ENCODE assay signal across 9 cellular contexts in the genomic region with DNA sequence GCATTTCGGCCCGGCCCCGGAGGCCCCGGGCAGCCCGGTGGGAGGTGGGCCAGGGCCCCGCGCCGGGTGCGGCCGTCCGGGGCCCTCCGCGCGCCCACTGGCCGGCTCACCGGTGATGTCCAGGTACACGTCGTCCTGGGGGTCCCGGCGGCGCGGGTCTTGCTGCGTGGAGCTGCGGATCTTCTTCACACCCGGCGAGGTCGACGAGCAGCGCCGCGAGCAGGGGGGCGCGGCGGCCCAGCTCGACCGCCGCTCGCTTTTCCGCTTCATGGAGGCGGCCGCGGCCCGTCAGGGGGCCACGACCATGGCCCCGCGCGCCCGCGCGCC. TPM values are rescaled to one million over a fixed set of nuclear protein-coding genes. Genes with fewer than 3 reads are reported as not detected.
DNase-seq lines count a peak whose midpoint lies in the region; ATAC-seq and TF ChIP-seq lines count a peak whose summit lies in the region.
"Had no signal": no experiment of that assay in that cellular context is flagged by ENCODE, and none has a peak within 500 bp of the region (broad histone marks: within the 10 kb centered on the region; RNA-seq: fewer than 3 reads in every experiment).

No MANE protein-coding gene starts in this region.

- intact Hi-C loops in left ventricle myocardium inferior (cut with micrococcal nuclease) (no loop called here), sigmoid colon (cut with DNase I) (loop anchor here (2.0 to 5.0 kb wide), 2 partner anchors 52 to 172 kb away; no protein-coding TSS in a partner anchor)

- H3K36me3 Mint-ChIP-seq in T-helper 17 cell (ENCODE audit: low read depth) (no peaks in the 10 kb centered on the region), glutamatergic neuron (ENCODE audit: unreplicated experiment) (no peaks in the 10 kb centered on the region)
- H3K36me3 Mint-ChIP-seq in effector memory CD8-positive, alpha-beta T cell (ENCODE audit: insufficient read depth): no peaks in the 10 kb centered on the region
- H3K36me3 Mint-ChIP-seq: activated naive CD4-positive, alpha-beta T cell treated with anti-CD3 and anti-CD28 coated beads, Interleukin-2, amount 10 ng/mL, durations not matched to agents 7 days and 5 days had no signal

- TF ChIP-seq POLR2A in sigmoid colon (IDR thresholded peaks at IDR 0.05): no peak

- H3K27ac ChIP-seq in left ventricle myocardium inferior (replicated peaks): peak overlapping the region; percentile 93
- H3K27ac ChIP-seq in sigmoid colon: peak overlapping the region; percentile 75 to 90 (median 82)

- H3K27ac Mint-ChIP-seq in T-helper 17 cell (no peak overlapping the region), glutamatergic neuron (ENCODE audit: unreplicated experiment) (no peak overlapping the region)
- no peak overlapping the region for H3K27ac Mint-ChIP-seq in effector memory CD8-positive, alpha-beta T cell
- H3K27ac Mint-ChIP-seq: activated naive CD4-positive, alpha-beta T cell treated with anti-CD3 and anti-CD28 coated beads, Interleukin-2, amount 10 ng/mL, durations not matched to agents 7 days and 5 days had no signal

- H3K27me3 ChIP-seq in left ventricle myocardium inferior (ENCODE audit: low read depth) (peaks cover 14% of the 10 kb centered on the region), sigmoid colon (no peaks in the 10 kb centered on the region)

- no peaks in the 10 kb centered on the region for H3K9me3 Mint-ChIP-seq in effector memory CD8-positive, alpha-beta T cell
- peaks cover 11% of the 10 kb centered on the region for H3K9me3 Mint-ChIP-seq in glutamatergic neuron (ENCODE audit: unreplicated experiment)
- H3K9me3 Mint-ChIP-seq: activated naive CD4-positive, alpha-beta T cell treated with anti-CD3 and anti-CD28 coated beads, Interleukin-2, amount 10 ng/mL, durations not matched to agents 7 days and 5 days had no signal

- H3K4me3 ChIP-seq in left ventricle myocardium inferior (peak overlapping the region; percentile 87), sigmoid colon (peak overlapping the region; percentile 45 to 92 (median 77))

- peak overlapping the region; percentile 76 for H3K4me3 Mint-ChIP-seq in T-helper 17 cell
- H3K4me3 Mint-ChIP-seq in effector memory CD8-positive, alpha-beta T cell: peak overlapping the region in 1 of 2 donors; percentile 70
- H3K4me3 Mint-ChIP-seq in glutamatergic neuron (ENCODE audit: unreplicated experiment): no peak overlapping the region

- H3K4me1 ChIP-seq in left ventricle myocardium inferior: peaks cover 26% of the 10 kb centered on the region
- peaks cover 0 to 15% (median 6%) of the 10 kb centered on the region in 4 donors for H3K4me1 ChIP-seq in sigmoid colon

- H3K36me3 ChIP-seq in left ventricle myocardium inferior (no peaks in the 10 kb centered on the region), sigmoid colon (no peaks in the 10 kb centered on the region)

- H3K4me1 Mint-ChIP-seq in T-helper 17 cell (peaks cover 3% of the 10 kb centered on the region), glutamatergic neuron (ENCODE audit: low read depth, unreplicated experiment) (peaks cover 3% of the 10 kb centered on the region)
- peaks cover 3 to 6% of the 10 kb centered on the region in 2 donors for H3K4me1 Mint-ChIP-seq in effector memory CD8-positive, alpha-beta T cell (ENCODE audit: low read depth in 2 of 2)

- peaks cover 56% of the 10 kb centered on the region for H3K27me3 Mint-ChIP-seq in T-helper 17 cell
- peaks cover 62 to 69% of the 10 kb centered on the region in 2 donors for H3K27me3 Mint-ChIP-seq in effector memory CD8-positive, alpha-beta T cell
- H3K27me3 Mint-ChIP-seq in glutamatergic neuron (ENCODE audit: unreplicated experiment): peaks cover 7% of the 10 kb centered on the region

- WGBS in sigmoid colon, 2 donors: 1% methylated on average over 50 of the region's 50 CpGs

- no peaks in the 10 kb centered on the region for H3K9me3 ChIP-seq in T-helper 17 cell (ENCODE audit: control insufficient read depth, low read length, poor library complexity, severe bottlenecking)
- H3K9me3 ChIP-seq in left ventricle myocardium inferior (replicated peaks): no peaks in the 10 kb centered on the region
- H3K9me3 ChIP-seq in sigmoid colon: no peaks in the 10 kb centered on the region

- ATAC-seq in GM18502 (IDR thresholded peaks at IDR 0.05; ENCODE audit: poor library complexity, unreplicated experiment) (peak; percentile 12), T-helper 17 cell (no peak)
- no peak for ATAC-seq in effector memory CD8-positive, alpha-beta T cell (replicated peaks)

- TF ChIP-seq CTCF in left ventricle myocardium inferior (IDR thresholded peaks at IDR 0.05; ENCODE audit: borderline replicate concordance) (no peak), sigmoid colon (IDR thresholded peaks at IDR 0.05) (no peak), glutamatergic neuron (IDR thresholded peaks at IDR 0.05; ENCODE audit: partially characterized antibody, unreplicated experiment) (no peak)

- no peak for TF ChIP-seq EP300 in sigmoid colon (IDR thresholded peaks at IDR 0.05)

- DNase-seq in T-helper 17 cell (no peak), left ventricle myocardium inferior (no peak), sigmoid colon (peak; percentile 68), SIG-M5 treated with dmso at 0.1 percent for 504 hours (lab: John Stamatoyannopoulos, UW; ENCODE audit: unreplicated experiment) (no peak), GDM1 (lab: John Stamatoyannopoulos, UW) (no peak), glutamatergic neuron (no peak)
- DNase-seq in effector memory CD8-positive, alpha-beta T cell: no peak

RNA-seq across cellular contexts. Expression of gene CDC14B, which starts 0.6 kb away (rescaled TPM):
- total RNA-seq in T-helper 17 cell: 10 to 100 TPM in 1 of 2 donors, 1 to 10 TPM in 1; 5.9 to 16.4 TPM
- total RNA-seq in left ventricle myocardium inferior: 26.4 TPM
- total RNA-seq in sigmoid colon: 10 to 100 TPM; 12.5 to 35.7 (median 17.6) TPM
- polyA plus RNA-seq in sigmoid colon: 10 to 100 TPM in 1 of 3 donors, 1 to 10 TPM in 2; 5.6 to 10.6 (median 8.4) TPM
- 9.2 TPM for total RNA-seq in glutamatergic neuron (ENCODE audit: unreplicated experiment)

RNA-seq across cellular contexts. Expression of gene PRXL2C, which starts 36.0 kb away (rescaled TPM):
- total RNA-seq in T-helper 17 cell: 10 to 100 TPM; 21.1 to 25.8 TPM
- total RNA-seq in left ventricle myocardium inferior: 26.8 TPM
- total RNA-seq in sigmoid colon: 10 to 100 TPM; 14.0 to 18.3 (median 15.8) TPM
- polyA plus RNA-seq in sigmoid colon: 1 to 10 TPM; 2.5 to 3.8 (median 3.0) TPM
- 4.1 TPM for total RNA-seq in glutamatergic neuron (ENCODE audit: unreplicated experiment)
